In the genomic region with DNA sequence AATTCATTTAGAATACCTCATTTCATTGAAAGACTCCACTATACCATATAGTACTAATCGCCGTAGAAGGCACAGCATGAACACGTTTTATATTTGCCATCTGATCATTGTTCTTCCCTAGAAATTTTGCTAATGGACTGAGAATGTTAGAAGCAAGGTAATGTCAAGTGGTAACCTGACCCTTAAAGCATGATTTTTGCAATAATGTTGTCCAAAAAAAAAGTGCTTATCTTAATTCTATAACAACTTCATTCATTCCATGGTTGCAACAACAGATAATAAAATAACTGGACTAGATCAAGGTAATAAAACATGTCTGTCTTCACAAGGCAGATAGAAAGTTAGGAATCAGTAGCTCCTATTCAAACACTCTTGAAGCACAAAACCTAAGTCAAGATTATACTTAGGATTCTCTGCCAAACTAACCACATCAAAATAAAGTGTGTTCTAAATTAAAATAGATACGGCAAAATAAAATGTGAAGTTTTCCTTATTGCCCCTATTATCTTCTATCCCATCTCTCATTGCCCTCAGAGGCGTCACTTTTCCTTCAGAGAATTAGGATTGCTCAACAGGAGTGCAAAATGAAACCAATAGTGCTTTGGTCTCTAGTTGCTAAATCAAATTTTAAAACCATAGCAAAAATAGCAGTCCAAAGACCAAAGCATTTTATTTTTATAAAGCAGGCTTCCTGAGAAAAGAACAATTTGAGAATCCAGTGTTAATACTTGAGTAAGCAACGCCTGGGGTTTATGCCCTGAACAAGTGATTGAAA, we compare ENCODE assay signal across 22 cellular contexts.
"Had no signal": no experiment of that assay in that cellular context is flagged by ENCODE, and none has a peak within 500 bp of the region (broad histone marks: within the 10 kb centered on the region; RNA-seq: fewer than 3 reads in every experiment).

No MANE protein-coding gene starts in this region.

- H3K27me3 ChIP-seq: esophagus muscularis mucosa, gastroesophageal sphincter, right lobe of liver, thyroid gland, upper lobe of left lung, uterus had no signal

- H3K36me3 Mint-ChIP-seq: naive thymus-derived CD4-positive, alpha-beta T cell had no signal

- H3K4me3 ChIP-seq: esophagus muscularis mucosa, gastroesophageal sphincter, lung, prostate gland, right lobe of liver, skin epidermis, thyroid gland, upper lobe of left lung, uterus had no signal

- H3K9me3 Mint-ChIP-seq: nephron progenitor cell had no signal

- ATAC-seq: effector memory CD8-positive, alpha-beta T cell; naive thymus-derived CD4-positive, alpha-beta T cell; stimulated activated naive B cell treated with anti-CD40 and anti-IgM and Interleukin-4, amounts not matched to agents 10 μg/mL and 1 μg/mL and 100 μg/mL, for 72 hours; stimulated activated naive CD8-positive, alpha-beta T cell treated with anti-CD3 and anti-CD28 coated beads, Interleukin-15, amount 100 ng/mL, for 72 hours had no signal

- H3K27ac Mint-ChIP-seq: effector memory CD8-positive, alpha-beta T cell; naive thymus-derived CD4-positive, alpha-beta T cell; nephron progenitor cell; stimulated activated naive B cell treated with anti-CD40 and anti-IgM and Interleukin-4, amounts not matched to agents 10 μg/mL and 1 μg/mL and 100 μg/mL, for 72 hours; stimulated activated naive CD8-positive, alpha-beta T cell treated with anti-CD3 and anti-CD28 coated beads, Interleukin-15, amount 100 ng/mL, for 72 hours had no signal

- H3K9me3 ChIP-seq: esophagus muscularis mucosa, gastroesophageal sphincter, prostate gland, right lobe of liver, thyroid gland, upper lobe of left lung, uterus had no signal

- H3K4me1 ChIP-seq: parathyroid adenoma, prostate gland, right lobe of liver, thyroid gland, upper lobe of left lung, uterus had no signal

- DNase-seq: effector memory CD8-positive, alpha-beta T cell; glutamatergic neuron; islet precursor cell; mesenchymal stem cell; naive thymus-derived CD4-positive, alpha-beta T cell; nephron progenitor cell; retina; right lobe of liver; stimulated activated CD4-positive, alpha-beta T cell treated with anti-CD3 and anti-CD28 coated beads, Interleukin-2, amount 100 ng/mL, for 24 hours; stimulated activated CD4-positive, alpha-beta T cell treated with anti-CD3 and anti-CD28 coated beads, Interleukin-4, amount 100 ng/mL, for 4 hours; stimulated activated naive B cell treated with anti-CD40 and anti-IgM and Interleukin-4, amounts not matched to agents 10 μg/mL and 1 μg/mL and 100 μg/mL, for 72 hours; stimulated activated naive CD8-positive, alpha-beta T cell treated with anti-CD3 and anti-CD28 coated beads, Interleukin-15, amount 100 ng/mL, for 72 hours; upper lobe of left lung had no signal

- H3K27ac ChIP-seq: epithelial cell of prostate, esophagus muscularis mucosa, gastroesophageal sphincter, parathyroid adenoma, prostate gland, right lobe of liver, skin epidermis, thyroid gland, upper lobe of left lung had no signal

- H3K36me3 ChIP-seq: esophagus muscularis mucosa, gastroesophageal sphincter, prostate gland, right lobe of liver, thyroid gland, upper lobe of left lung, uterus had no signal
